In genomic region chr5:146158255-146158654, GRCh38 we compare ENCODE assay signal across 23 cellular contexts. TPM values are rescaled to one million over a fixed set of nuclear protein-coding genes. Genes with fewer than 3 reads are reported as not detected.
"Had no signal": no experiment of that assay in that cellular context is flagged by ENCODE, and none has a peak within 500 bp of the region (broad histone marks: within the 10 kb centered on the region; RNA-seq: fewer than 3 reads in every experiment).

No MANE protein-coding gene starts in this region.

- H3K27ac ChIP-seq: SJSA1 had no signal

- H3K4me2 ChIP-seq: SK-N-SH had no signal

- H3K9ac ChIP-seq: SK-N-SH had no signal

- H3K4me3 ChIP-seq: SJSA1 had no signal

- H3K27me3 ChIP-seq: SJSA1 had no signal

- H3K4me1 ChIP-seq: SJSA1 had no signal

- H3K9me3 ChIP-seq: SJSA1, SK-N-SH had no signal

- DNase-seq: Karpas-422, KG1, MM.1S, NCI-H1092 treated with DMSO at 0.1 percent for 48 hours, NCI-H1436, NCI-H187, NCI-H2029, NCI-H2081 treated with DMSO at 0.1 percent for 48 hours, NCI-H2171, NCI-H226, NCI-H446, NCI-H510A, NCI-H524 treated with DMSO at 0.1 percent for 48 hours, NCI-H69, NCI-H774, Right ventricle myocardium superior, RPMI8226, SIG-M5, SK-N-SH, SW 1271 had no signal

- FAIRE-seq: RCC 7860 had no signal

RNA-seq across cellular contexts. Expression of gene PLAC8L1, which starts 52.9 kb away (rescaled TPM):
- total RNA-seq: HT1080, Right ventricle myocardium superior, SJSA1 had no signal
